8 cellular contexts compared by ENCODE assay signal in genomic region chr3:129399145-129399894, GRCh38. TPM values are rescaled to one million over a fixed set of nuclear protein-coding genes. Genes with fewer than 3 reads are reported as not detected.
DNase-seq lines count a peak whose midpoint lies in the region; ATAC-seq, FAIRE-seq and TF ChIP-seq lines count a peak whose summit lies in the region.

No MANE protein-coding gene starts in this region.

- H3K36me3 ChIP-seq in pancreas (no peaks in the 10 kb centered on the region), tibial nerve (peaks cover 0 to 29% (median 0%) of the 10 kb centered on the region in 3 donors)

- H3K27me3 ChIP-seq in pancreas: no peaks in the 10 kb centered on the region
- no peaks in the 10 kb centered on the region for H3K27me3 ChIP-seq in tibial nerve

- no peak for TF ChIP-seq POLR2A in tibial nerve (IDR thresholded peaks at IDR 0.05)

- DNase-seq in GM12864 (ENCODE audit: low read depth) (peak; percentile 91), NCI-H1092 (lab: John Stamatoyannopoulos, UW) (peak; percentile 92), SKM-1 (lab: John Stamatoyannopoulos, UW; ENCODE audit: unreplicated experiment) (peak; percentile 95), Right ventricle myocardium superior (peak; percentile 80), pancreas (peak; percentile 58 to 87 (median 84)), tibial nerve (ENCODE audit: low spot score in 2 of 2) (peak; percentile 57 to 83)
- DNase-seq in activated naive CD8-positive, alpha-beta T cell treated with anti-CD3 and anti-CD28 coated beads, Interleukin-2, amount 50 U/mL, for 16 hours (ENCODE audit: low read depth, low spot score): peak; percentile 30

- TF ChIP-seq CTCF in GM12864 (IDR thresholded peaks at IDR 0.05; ENCODE audit: low read depth, low read length, missing control alignments): peak; percentile 84
- peak; percentile 44 to 83 (median 68) for TF ChIP-seq CTCF in pancreas (IDR thresholded peaks at IDR 0.05)
- peak; percentile 84 to 90 (median 88) for TF ChIP-seq CTCF in tibial nerve (IDR thresholded peaks at IDR 0.05)

- peak; percentile 68 to 73 for TF ChIP-seq EP300 in tibial nerve (IDR thresholded peaks at IDR 0.05)

- FAIRE-seq in pancreas (lab: Jason Lieb, UNC): peak; percentile 86

- ATAC-seq in HG02610 (IDR thresholded peaks at IDR 0.05; ENCODE audit: unreplicated experiment): peak; percentile 77
- ATAC-seq in Right ventricle myocardium superior (ENCODE audit: poor library complexity): peak; percentile 96
- ATAC-seq in pancreas: peak; percentile 92 to 96 (median 96)

- peak overlapping the region; percentile 55 to 94 (median 90) for H3K27ac ChIP-seq in pancreas
- H3K27ac ChIP-seq in tibial nerve: peak overlapping the region; percentile 83 to 94 (median 92)

- H3K4me1 ChIP-seq in pancreas: peaks cover 5 to 9% (median 6%) of the 10 kb centered on the region in 3 donors
- H3K4me1 ChIP-seq in tibial nerve: peaks cover 0 to 37% (median 14%) of the 10 kb centered on the region in 4 donors

- intact Hi-C loops in Right ventricle myocardium superior (cut with DNase I): no loop called here
- intact Hi-C loops in pancreas (cut with DNase I): no loop called here

- 0 to 1% methylated on average over 25 of the region's 25 CpGs for WGBS in pancreas, 2 donors
- 0% methylated on average over 25 of the region's 25 CpGs for WGBS in tibial nerve, 2 donors

- peak overlapping the region; percentile 54 for H3K4me3 ChIP-seq in GM12864 (ENCODE audit: low read depth, low read length)
- peak overlapping the region; percentile 66 to 90 (median 75) for H3K4me3 ChIP-seq in pancreas
- peak overlapping the region; percentile 69 to 83 (median 74) for H3K4me3 ChIP-seq in tibial nerve

- H3K9me3 ChIP-seq in pancreas: no peaks in the 10 kb centered on the region
- H3K9me3 ChIP-seq in tibial nerve: no peaks in the 10 kb centered on the region

RNA-seq across cellular contexts. Expression of gene EFCAB12, which starts 29.1 kb away (rescaled TPM):
- not detected for total RNA-seq in Right ventricle myocardium superior
- under 1 TPM; 0.43 to 0.95 (median 0.79) TPM for total RNA-seq in pancreas
- polyA plus RNA-seq in pancreas: 1 to 10 TPM; 1.7 to 2.0 TPM
- total RNA-seq in tibial nerve: 1 to 10 TPM in 1 of 4 donors, under 1 TPM in 3; 0.22 to 2.2 (median 0.46) TPM

RNA-seq across cellular contexts. Expression of gene MBD4, which starts 40.4 kb away (rescaled TPM):
- total RNA-seq in Right ventricle myocardium superior: 18.7 TPM
- total RNA-seq in pancreas: 10 to 100 TPM; 11.8 to 19.7 (median 15.0) TPM
- polyA plus RNA-seq in pancreas: 10 to 100 TPM in 1 of 2 donors, 1 to 10 TPM in 1; 8.4 to 16.0 TPM
- 10 to 100 TPM; 15.5 to 42.0 (median 32.8) TPM for total RNA-seq in tibial nerve

RNA-seq across cellular contexts. Expression of gene IFT122, which starts 40.7 kb away (rescaled TPM):
- total RNA-seq in Right ventricle myocardium superior (19.3 TPM), pancreas (10 to 100 TPM; 15.3 to 25.6 (median 20.9) TPM), tibial nerve (10 to 100 TPM; 36.6 to 74.4 (median 43.3) TPM)
- 10 to 100 TPM; 19.8 to 37.1 TPM for polyA plus RNA-seq in pancreas

Comparison
In these comparisons a context has a peak if more than half of its experiments do, and no peak if none do; other contexts are left out.
1. Peak in every context shown above with its lines: DNase-seq, ATAC-seq, H3K4me3 ChIP-seq and H3K27ac ChIP-seq.
2. DNase-seq: peak in every context shown above with its lines; median percentile 95 in SKM-1; 92 in NCI-H1092; 91 in GM12864; 84 in pancreas; 80 in Right ventricle myocardium superior; 70 in tibial nerve; 30 in activated naive CD8-positive, alpha-beta T cell treated with anti-CD3 and anti-CD28 coated beads, Interleukin-2, amount 50 U/mL, for 16 hours.